Comparison of ENCODE assay signal across 9 cellular contexts in genomic region chr14:75711134-75711795, GRCh38. TPM values are rescaled to one million over a fixed set of nuclear protein-coding genes. Genes with fewer than 3 reads are reported as not detected.
DNase-seq lines count a peak whose midpoint lies in the region; ATAC-seq and TF ChIP-seq lines count a peak whose summit lies in the region.
"Had no signal": no experiment of that assay in that cellular context is flagged by ENCODE, and none has a peak within 500 bp of the region (broad histone marks: within the 10 kb centered on the region; RNA-seq: fewer than 3 reads in every experiment).

No MANE protein-coding gene starts in this region.

- DNase-seq in AG04450 (ENCODE audit: low read depth, low spot score) (peak; percentile 37), GM12864 (ENCODE audit: low read depth) (no peak), NCI-H446 treated with DMSO at 0.1 percent for 48 hours (lab: John Stamatoyannopoulos, UW) (peak; percentile 47), chondrocyte (ENCODE audit: low spot score) (no peak), left kidney (ENCODE audit: low read depth, low spot score) (peak; percentile 39), tibial nerve (ENCODE audit: low spot score in 2 of 2) (no peak), NCI-H345 treated with DMSO at 0.1 percent for 48 hours (lab: John Stamatoyannopoulos, UW; ENCODE audit: unreplicated experiment) (no peak)

- ATAC-seq in HG03354 (IDR thresholded peaks at IDR 0.05; ENCODE audit: poor library complexity, severe bottlenecking, unreplicated experiment) = no peak

- POLR2A ChIA-PET in AG04450 (lab: Yijun Ruan, JAX) = interaction anchor here (0.7 to 1.4 kb wide), 3 partner anchors 82 to 271 kb away, joined by 3 to 6 read pairs (median 3); no protein-coding TSS in a partner anchor

- peaks cover 40% of the 10 kb centered on the region for H3K4me1 Mint-ChIP-seq in chondrocyte (ENCODE audit: low read depth)

- 70 to 78% methylated on average over 4 of the region's 4 CpGs for WGBS in tibial nerve, 2 donors

- TF ChIP-seq CTCF in AG04450 (IDR thresholded peaks at IDR 0.05; ENCODE audit: low read depth, low read length) (peak; percentile 98), GM12864 (IDR thresholded peaks at IDR 0.05; ENCODE audit: low read depth, low read length, missing control alignments) (peak; percentile 78), chondrocyte (IDR thresholded peaks at IDR 0.05) (peak; percentile 96), tibial nerve (IDR thresholded peaks at IDR 0.05) (peak; percentile 31 to 56 (median 31))

- TF ChIP-seq EP300 in tibial nerve (IDR thresholded peaks at IDR 0.05) = no peak

- TF ChIP-seq POLR2A in tibial nerve (IDR thresholded peaks at IDR 0.05) = no peak

- no peaks in the 10 kb centered on the region for H3K27me3 Mint-ChIP-seq in chondrocyte (ENCODE audit: low read depth)

- H3K27me3 ChIP-seq in AG04450 (ENCODE audit: control insufficient read depth, insufficient read depth, low read length) = no peaks in the 10 kb centered on the region
- H3K27me3 ChIP-seq in tibial nerve = no peaks in the 10 kb centered on the region
- H3K27me3 ChIP-seq: ovary had no signal

- CTCF ChIA-PET in AG04450 (lab: Charles Lee) = interaction anchor here (0.5 to 8.6 kb wide), 59 partner anchors 9 to 937 kb away, joined by 3 to 484 read pairs (median 5); partner anchors contain the start of genes IFT43 and TGFB3

- peaks cover 0 to 35% (median 9%) of the 10 kb centered on the region in 4 donors for H3K4me1 ChIP-seq in tibial nerve

- peak overlapping the region; percentile 97 for H3K27ac Mint-ChIP-seq in chondrocyte (ENCODE audit: unreplicated experiment)

- no peak overlapping the region for H3K4me3 Mint-ChIP-seq in chondrocyte (ENCODE audit: unreplicated experiment)

- no peaks in the 10 kb centered on the region for H3K9me3 Mint-ChIP-seq in chondrocyte (ENCODE audit: low read depth)

- H3K36me3 Mint-ChIP-seq in chondrocyte (ENCODE audit: low read depth) = no peaks in the 10 kb centered on the region

- H3K9me3 ChIP-seq in AG04450 (ENCODE audit: control insufficient read depth, insufficient read depth, low read length) = no peaks in the 10 kb centered on the region
- H3K9me3 ChIP-seq in tibial nerve = no peaks in the 10 kb centered on the region
- H3K9me3 ChIP-seq: ovary had no signal

- peaks cover 0 to 9% (median 0%) of the 10 kb centered on the region in 3 donors for H3K36me3 ChIP-seq in tibial nerve
- H3K36me3 ChIP-seq: ovary had no signal

- H3K27ac ChIP-seq in AG04450 (ENCODE audit: low read depth, low read length) (peak overlapping the region; percentile 55), tibial nerve (peak overlapping the region; percentile 24 to 77 (median 61))
- H3K27ac ChIP-seq: ovary had no signal

- no peak overlapping the region for H3K4me3 ChIP-seq in AG04450 (ENCODE audit: low read depth, low read length)
- no peak overlapping the region for H3K4me3 ChIP-seq in GM12864 (ENCODE audit: low read depth, low read length)
- no peak overlapping the region for H3K4me3 ChIP-seq in tibial nerve
- H3K4me3 ChIP-seq: ovary had no signal

RNA-seq across cellular contexts. Expression of gene TTLL5, which starts 50.2 kb away (rescaled TPM):
- polyA plus RNA-seq in AG04450 (2011; rRNA removed) = 21.6 and 24.1 TPM in 2 replicates
- 19.7 and 44.4 TPM in 2 replicates for polyA minus RNA-seq in AG04450 (2011; rRNA and poly(A)+ RNA removed)
- total RNA-seq in chondrocyte (22.1 to 39.2 TPM (median 28.4 TPM) in 3 replicates), tibial nerve (10 to 100 TPM; 36.3 to 61.8 (median 36.7) TPM)

RNA-seq across cellular contexts. Expression of gene ERG28, which starts 50.6 kb away (rescaled TPM):
- 22.8 and 24.7 TPM in 2 replicates for polyA plus RNA-seq in AG04450 (2011; rRNA removed)
- 7.8 and 9.4 TPM in 2 replicates for polyA minus RNA-seq in AG04450 (2011; rRNA and poly(A)+ RNA removed)
- total RNA-seq in chondrocyte (15.5 to 20.4 TPM (median 16.7 TPM) in 3 replicates), tibial nerve (1 to 10 TPM; 4.5 to 7.6 (median 5.1) TPM)

Comparison
In these comparisons a context has a peak if more than half of its experiments do, and no peak if none do; other contexts are left out.
1. DNase-seq: peak in AG04450 (single experiment), NCI-H446 treated with DMSO at 0.1 percent for 48 hours (single experiment) and left kidney (single experiment); none in GM12864 (single experiment), chondrocyte (single experiment), tibial nerve (0 of 2) and NCI-H345 treated with DMSO at 0.1 percent for 48 hours (single experiment).
2. CTCF ChIP-seq: peak in every context shown above with its lines; median percentile 98 in AG04450; 96 in chondrocyte; 78 in GM12864; 31 in tibial nerve.